ENCODE assay signal across 1 cellular context in genomic region chr2:65392609-65393008, GRCh38.
TF ChIP-seq lines count a peak whose summit lies in the region.

No MANE protein-coding gene starts in this region.

TF ChIP-seq in HepG2, 621 proteins besides CTCF, POLR2A, EP300 and RAD21 (continued from another document):
- TF ChIP-seq, protein P1, sequence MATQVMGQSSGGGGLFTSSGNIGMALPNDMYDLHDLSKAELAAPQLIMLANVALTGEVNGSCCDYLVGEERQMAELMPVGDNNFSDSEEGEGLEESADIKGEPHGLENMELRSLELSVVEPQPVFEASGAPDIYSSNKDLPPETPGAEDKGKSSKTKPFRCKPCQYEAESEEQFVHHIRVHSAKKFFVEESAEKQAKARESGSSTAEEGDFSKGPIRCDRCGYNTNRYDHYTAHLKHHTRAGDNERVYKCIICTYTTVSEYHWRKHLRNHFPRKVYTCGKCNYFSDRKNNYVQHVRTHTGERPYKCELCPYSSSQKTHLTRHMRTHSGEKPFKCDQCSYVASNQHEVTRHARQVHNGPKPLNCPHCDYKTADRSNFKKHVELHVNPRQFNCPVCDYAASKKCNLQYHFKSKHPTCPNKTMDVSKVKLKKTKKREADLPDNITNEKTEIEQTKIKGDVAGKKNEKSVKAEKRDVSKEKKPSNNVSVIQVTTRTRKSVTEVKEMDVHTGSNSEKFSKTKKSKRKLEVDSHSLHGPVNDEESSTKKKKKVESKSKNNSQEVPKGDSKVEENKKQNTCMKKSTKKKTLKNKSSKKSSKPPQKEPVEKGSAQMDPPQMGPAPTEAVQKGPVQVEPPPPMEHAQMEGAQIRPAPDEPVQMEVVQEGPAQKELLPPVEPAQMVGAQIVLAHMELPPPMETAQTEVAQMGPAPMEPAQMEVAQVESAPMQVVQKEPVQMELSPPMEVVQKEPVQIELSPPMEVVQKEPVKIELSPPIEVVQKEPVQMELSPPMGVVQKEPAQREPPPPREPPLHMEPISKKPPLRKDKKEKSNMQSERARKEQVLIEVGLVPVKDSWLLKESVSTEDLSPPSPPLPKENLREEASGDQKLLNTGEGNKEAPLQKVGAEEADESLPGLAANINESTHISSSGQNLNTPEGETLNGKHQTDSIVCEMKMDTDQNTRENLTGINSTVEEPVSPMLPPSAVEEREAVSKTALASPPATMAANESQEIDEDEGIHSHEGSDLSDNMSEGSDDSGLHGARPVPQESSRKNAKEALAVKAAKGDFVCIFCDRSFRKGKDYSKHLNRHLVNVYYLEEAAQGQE (IDR thresholded peaks at IDR 0.05; ENCODE audit: borderline replicate concordance in 1 of 2, low read depth in 1 of 2, low read length in 2 of 2): no peak
- no peak for TF ChIP-seq ZNF773 (CRISPR knock-in tag; IDR thresholded peaks at IDR 0.05; ENCODE audit: borderline replicate concordance)
- no peak for TF ChIP-seq HNRNPL (IDR thresholded peaks at IDR 0.05; ENCODE audit: low read depth, low read length)
